Comparison of ENCODE assay signal across 33 cellular contexts in the genomic region with DNA sequence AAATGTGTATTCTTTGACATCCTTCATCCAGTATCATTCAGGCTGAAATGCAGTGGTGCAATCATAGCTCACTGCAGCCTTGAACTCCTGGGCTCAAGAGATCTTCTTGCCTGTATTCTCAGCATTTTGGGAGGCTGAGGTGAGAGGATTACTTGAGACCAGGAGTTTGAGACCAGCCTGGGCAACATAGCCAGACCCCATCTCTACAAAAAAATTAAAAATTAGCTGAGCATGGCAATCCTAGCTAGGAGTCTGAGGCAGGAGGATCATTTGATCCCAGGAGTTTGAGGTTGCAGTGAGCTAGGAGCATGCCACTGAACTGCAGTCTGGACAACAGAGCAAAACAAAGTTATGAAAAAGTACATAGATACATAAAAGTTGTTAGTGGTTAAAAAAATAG.
"Had no signal": no experiment of that assay in that cellular context is flagged by ENCODE, and none has a peak within 500 bp of the region (broad histone marks: within the 10 kb centered on the region; RNA-seq: fewer than 3 reads in every experiment).

No MANE protein-coding gene starts in this region.

- H3K27me3 ChIP-seq: MG63 had no signal

- H3K9me3 ChIP-seq: MG63 had no signal

- H3K4me3 ChIP-seq: MG63 had no signal

- DNase-seq: Karpas-422, Kasumi-1, MG63, MM.1S, MV-4-11, NCI-H1048, NCI-H1092, NCI-H1092 treated with DMSO at 0.1 percent for 48 hours, NCI-H1105, NCI-H1105 treated with DMSO at 0.1 percent for 48 hours, NCI-H1417, NCI-H1417 treated with DMSO at 0.1 percent for 48 hours, NCI-H1436, NCI-H1436 treated with DMSO at 0.1 percent for 48 hours, NCI-H1694 treated with DMSO at 0.1 percent for 48 hours, NCI-H187, NCI-H187 treated with DMSO at 0.1 percent for 48 hours, NCI-H1930, NCI-H2029, NCI-H2029 treated with DMSO at 0.1 percent for 48 hours, NCI-H2081, NCI-H2081 treated with DMSO at 0.1 percent for 48 hours, NCI-H2107, NCI-H2171, NCI-H2171 treated with DMSO at 0.1 percent for 48 hours, NCI-H2227 treated with DMSO at 0.1 percent for 48 hours, NCI-H345, NCI-H446, NCI-H446 treated with DMSO at 0.1 percent for 48 hours, NCI-H510A, NCI-H510A treated with DMSO at 0.1 percent for 48 hours, NCI-H524, NCI-H524 treated with DMSO at 0.1 percent for 48 hours had no signal
